Comparison of ENCODE assay signal across 8 cellular contexts in genomic region chr18:76801567-76802505, GRCh38. TPM values are rescaled to one million over a fixed set of nuclear protein-coding genes. Genes with fewer than 3 reads are reported as not detected.
DNase-seq lines count a peak whose midpoint lies in the region; ATAC-seq, FAIRE-seq and TF ChIP-seq lines count a peak whose summit lies in the region.

No MANE protein-coding gene starts in this region.

- no peak overlapping the region for H3K27ac Mint-ChIP-seq in activated T-cell treated with anti-CD3 and anti-CD28 coated beads, Interleukin-2, amount 50 U/mL, for 72 hours
- no peak overlapping the region for H3K27ac Mint-ChIP-seq in nephron progenitor cell

- H3K4me3 Mint-ChIP-seq in activated T-cell treated with anti-CD3 and anti-CD28 coated beads, Interleukin-2, amount 50 U/mL, for 72 hours: peak overlapping the region; percentile 70 to 73
- peak overlapping the region; percentile 64 for H3K4me3 Mint-ChIP-seq in nephron progenitor cell

- no peak overlapping the region for H3K27ac ChIP-seq in OCI-LY1 (ENCODE audit: low read depth, low read length, poor library complexity, severe bottlenecking)

- no peak overlapping the region for H2AFZ ChIP-seq in OCI-LY1 (ENCODE audit: low read length)

- H3K4me3 ChIP-seq in OCI-LY1 (ENCODE audit: low read depth, low read length, poor library complexity, severe bottlenecking) (peak overlapping the region; percentile 49), fibroblast of pulmonary artery (replicated peaks; ENCODE audit: low read depth, low read length) (peak overlapping the region; percentile 45)

- H3K27me3 ChIP-seq in OCI-LY1 (ENCODE audit: insufficient read depth, low read length): peaks cover 5% of the 10 kb centered on the region; the same call in 1 of the 2 replicates

- peak overlapping the region; percentile 11; the same call in 1 of the 2 replicates for H3K9ac ChIP-seq in OCI-LY1 (ENCODE audit: low read length)

- H3K36me3 Mint-ChIP-seq in activated T-cell treated with anti-CD3 and anti-CD28 coated beads, Interleukin-2, amount 50 U/mL, for 72 hours (ENCODE audit: insufficient read depth in 2 of 2): peaks cover 2% of the 10 kb centered on the region in 2 donors
- H3K36me3 Mint-ChIP-seq in nephron progenitor cell (ENCODE audit: low read depth): no peaks in the 10 kb centered on the region

- DNase-seq in D341Med (ENCODE audit: low spot score): peak; percentile 97
- DNase-seq in activated T-cell treated with anti-CD3 and anti-CD28 coated beads, Interleukin-2, amount 50 U/mL, for 72 hours: peak; percentile 53 to 73
- peak; percentile 56 for DNase-seq in fibroblast of pulmonary artery (ENCODE audit: low read depth)
- DNase-seq in nephron progenitor cell: peak; percentile 70
- DNase-seq in urothelium cell line (ENCODE audit: low spot score): peak; percentile 85

- H4K20me1 ChIP-seq in OCI-LY1 (ENCODE audit: insufficient read depth, low read length): no peaks in the 10 kb centered on the region

- peak; percentile 52 for FAIRE-seq in urothelium cell line (lab: Jason Lieb, UNC)

- H3K36me3 ChIP-seq in OCI-LY1 (ENCODE audit: insufficient read depth, low read length): no peaks in the 10 kb centered on the region

- TF ChIP-seq CTCF in OCI-LY1 (IDR thresholded peaks at IDR 0.05; ENCODE audit: low read length) (peak; percentile 93), fibroblast of pulmonary artery (IDR thresholded peaks at IDR 0.05; ENCODE audit: low read length, missing control alignments) (peak; percentile 57), nephron progenitor cell (IDR thresholded peaks at IDR 0.05) (peak; percentile 82)

- peak; percentile 95 for ATAC-seq in GM19438 (IDR thresholded peaks at IDR 0.05; ENCODE audit: low read depth, unreplicated experiment)
- peak; percentile 95 for ATAC-seq in HG03439 (IDR thresholded peaks at IDR 0.05; ENCODE audit: unreplicated experiment)
- ATAC-seq in activated T-cell treated with anti-CD3 and anti-CD28 coated beads, Interleukin-2, amount 50 U/mL, for 72 hours (replicated peaks in 1 of 2): peak; percentile 91 to 94

- H3K79me2 ChIP-seq in OCI-LY1 (ENCODE audit: insufficient read depth, low read length): no peaks in the 10 kb centered on the region

- peak overlapping the region; percentile 72 for H3K4me2 ChIP-seq in OCI-LY1 (ENCODE audit: low read length)

- H3K27me3 Mint-ChIP-seq in activated T-cell treated with anti-CD3 and anti-CD28 coated beads, Interleukin-2, amount 50 U/mL, for 72 hours (ENCODE audit: low read depth): peaks cover 15% of the 10 kb centered on the region
- H3K27me3 Mint-ChIP-seq in nephron progenitor cell (ENCODE audit: low read depth, poor library complexity): peaks cover 5% of the 10 kb centered on the region

- H3K4me1 Mint-ChIP-seq in activated T-cell treated with anti-CD3 and anti-CD28 coated beads, Interleukin-2, amount 50 U/mL, for 72 hours (ENCODE audit: low read depth): peaks cover 16% of the 10 kb centered on the region
- peaks cover 5% of the 10 kb centered on the region for H3K4me1 Mint-ChIP-seq in nephron progenitor cell

- no peaks in the 10 kb centered on the region; the same call in 1 of the 2 replicates for H3K9me3 ChIP-seq in OCI-LY1 (ENCODE audit: low read length)

- H3K4me1 ChIP-seq in OCI-LY1 (ENCODE audit: insufficient read depth, low read length, severe bottlenecking): peaks cover 20% of the 10 kb centered on the region

- H3F3A ChIP-seq in OCI-LY1 (ENCODE audit: insufficient read depth, low read length): no peaks in the 10 kb centered on the region

- H3K9me2 ChIP-seq in OCI-LY1 (ENCODE audit: low read depth, low read length): no peaks in the 10 kb centered on the region

- peaks cover 0 to 3% of the 10 kb centered on the region in 2 donors for H3K9me3 Mint-ChIP-seq in activated T-cell treated with anti-CD3 and anti-CD28 coated beads, Interleukin-2, amount 50 U/mL, for 72 hours
- H3K9me3 Mint-ChIP-seq in nephron progenitor cell: peaks cover 19% of the 10 kb centered on the region

RNA-seq across cellular contexts. Expression of gene ZNF236, which starts 20.5 kb away (rescaled TPM):
- 10 to 100 TPM; 15.7 to 17.9 TPM for total RNA-seq in activated T-cell treated with anti-CD3 and anti-CD28 coated beads, Interleukin-2, amount 50 U/mL, for 72 hours
